28 cellular contexts compared by ENCODE assay signal in genomic region chr19:44590245-44591059, GRCh38. TPM values are rescaled to one million over a fixed set of nuclear protein-coding genes. Genes with fewer than 3 reads are reported as not detected.
DNase-seq lines count a peak whose midpoint lies in the region; ATAC-seq and TF ChIP-seq lines count a peak whose summit lies in the region.
"Had no signal": no experiment of that assay in that cellular context is flagged by ENCODE, and none has a peak within 500 bp of the region (broad histone marks: within the 10 kb centered on the region; RNA-seq: fewer than 3 reads in every experiment).

No MANE protein-coding gene starts in this region.

- H3K4me3 Mint-ChIP-seq in Calu3 (ENCODE audit: low read depth, unreplicated experiment) (peak overlapping the region; percentile 18), endothelial cell (ENCODE audit: unreplicated experiment) (no peak overlapping the region), HFFc6 (no peak overlapping the region)
- H3K4me3 Mint-ChIP-seq: activated CD8-positive, alpha-beta T cell treated with anti-CD3 and anti-CD28 coated beads for 36 hours; activated naive CD4-positive, alpha-beta T cell treated with anti-CD3 and anti-CD28 coated beads for 36 hours; GM23338; memory B cell; stimulated activated effector memory CD8-positive, alpha-beta T cell treated with anti-CD3 and anti-CD28 coated beads, Interleukin-12 subunit alpha, Interleukin-12 subunit beta, amount 100 ng/mL, for 72 hours; T-helper 1 cell treated with Interleukin-12 subunit alpha and Interleukin-12 subunit beta and Interleukin-4 antibody, amounts not matched to agents 30 μg/mL and 1 μg/mL, for 36 hours had no signal

- no peaks in the 10 kb centered on the region for H4K20me1 ChIP-seq in osteoblast (ENCODE audit: insufficient read depth, low read length)
- H4K20me1 ChIP-seq: BLaER1 had no signal

- no peak overlapping the region for H3K4me3 ChIP-seq in osteoblast (ENCODE audit: insufficient read depth, low read length)
- H3K4me3 ChIP-seq: BLaER1, GM23338, prostate gland, upper lobe of right lung had no signal

- no peaks in the 10 kb centered on the region for H3K9me3 ChIP-seq in osteoblast (ENCODE audit: low read depth, low read length)
- H3K9me3 ChIP-seq: prostate gland, upper lobe of right lung had no signal

- DNase-seq in Calu3, result no peak
- peak; percentile 30 for DNase-seq in MV-4-11 (lab: John Stamatoyannopoulos, UW)
- DNase-seq in endothelial cell (ENCODE audit: low spot score), result no peak
- DNase-seq in osteoblast (ENCODE audit: insufficient read length, low spot score, missing footprints), result no peak
- DNase-seq in HuH-7.5 (ENCODE audit: low spot score), result no peak
- no peak for DNase-seq in HFFc6
- no peak for DNase-seq in nucleus accumbens (lab: John Stamatoyannopoulos, UW)
- DNase-seq: activated CD8-positive, alpha-beta memory T cell treated with anti-CD3 and anti-CD28 coated beads, Interleukin-2, amount 50 U/mL, for 48 hours; activated CD8-positive, alpha-beta T cell treated with anti-CD3 and anti-CD28 coated beads for 36 hours; activated naive CD4-positive, alpha-beta T cell treated with anti-CD3 and anti-CD28 coated beads for 36 hours; brain microvascular endothelial cell; KBM-7; left colon; NCI-H1105; NCI-H187 treated with DMSO at 0.1 percent for 48 hours; NCI-H2171 treated with DMSO at 0.1 percent for 48 hours; NCI-H510A; stimulated activated CD4-positive, alpha-beta T cell treated with anti-CD3 and anti-CD28 coated beads, Interleukin-15, amount 100 ng/mL, for 24 hours; stimulated activated CD4-positive, alpha-beta T cell treated with anti-CD3 and anti-CD28 coated beads, Interleukin-4, amount 100 ng/mL, for 4 hours; upper lobe of right lung had no signal

- H3K27me3 Mint-ChIP-seq in Calu3 (ENCODE audit: unreplicated experiment) (no peaks in the 10 kb centered on the region), endothelial cell (ENCODE audit: unreplicated experiment) (peaks cover 4% of the 10 kb centered on the region), HFFc6 (ENCODE audit: insufficient read depth) (peaks cover 3% of the 10 kb centered on the region)

- H3K36me3 Mint-ChIP-seq in Calu3 (ENCODE audit: insufficient read depth, unreplicated experiment) (peaks cover 46% of the 10 kb centered on the region), endothelial cell (ENCODE audit: low read depth, unreplicated experiment) (no peaks in the 10 kb centered on the region), HFFc6 (ENCODE audit: low read depth) (peaks cover 7% of the 10 kb centered on the region; the same call in 1 of the 2 replicates)
- H3K36me3 Mint-ChIP-seq: stimulated activated effector memory CD8-positive, alpha-beta T cell treated with anti-CD3 and anti-CD28 coated beads, Interleukin-12 subunit alpha, Interleukin-12 subunit beta, amount 100 ng/mL, for 72 hours had no signal

- ATAC-seq in GM18502 (IDR thresholded peaks at IDR 0.05; ENCODE audit: poor library complexity, unreplicated experiment), result no peak
- ATAC-seq: activated CD8-positive, alpha-beta T cell treated with anti-CD3 and anti-CD28 coated beads for 36 hours; GM23338; left colon; stimulated activated effector memory CD8-positive, alpha-beta T cell treated with anti-CD3 and anti-CD28 coated beads, Interleukin-12 subunit alpha, Interleukin-12 subunit beta, amount 100 ng/mL, for 72 hours; upper lobe of right lung had no signal

- peaks cover 37% of the 10 kb centered on the region for H3K4me1 ChIP-seq in osteoblast (ENCODE audit: insufficient read depth, low read length)
- H3K4me1 ChIP-seq: prostate gland had no signal

- no TSS peak for BruUV-seq in Calu3 (replicated peaks; lab: Mats Ljungman, UMichigan)

- no peak overlapping the region for H3K4me2 ChIP-seq in osteoblast (ENCODE audit: insufficient read depth, low read length)
- H3K4me2 ChIP-seq: BLaER1, GM23338 had no signal

- intact Hi-C loops in Calu3 (cut with micrococcal nuclease; ENCODE audit: unreplicated experiment), result no loop called here

- no peaks in the 10 kb centered on the region for H3K27me3 ChIP-seq in osteoblast (ENCODE audit: insufficient read depth, low read length)
- H3K27me3 ChIP-seq: BLaER1, brain microvascular endothelial cell, upper lobe of right lung had no signal

- H3K79me2 ChIP-seq in osteoblast (ENCODE audit: insufficient read depth, low read length), result no peaks in the 10 kb centered on the region

- CTCF ChIA-PET in Calu3 (lab: Charles Lee), result interaction anchor here (0.7 to 2.3 kb wide), 4 partner anchors 14 to 185 kb away, joined by 3 to 8 read pairs (median 4); no protein-coding TSS in a partner anchor

- peak overlapping the region; percentile 88 for H2AFZ ChIP-seq in osteoblast (ENCODE audit: low read length)
- H2AFZ ChIP-seq: GM23338 had no signal

- no peaks in the 10 kb centered on the region for H3K36me3 ChIP-seq in osteoblast (ENCODE audit: insufficient read depth, low read length)
- H3K36me3 ChIP-seq: BLaER1, brain microvascular endothelial cell, prostate gland, upper lobe of right lung had no signal

- H3K4me1 Mint-ChIP-seq in Calu3 (ENCODE audit: low read depth, unreplicated experiment), result peaks cover 80% of the 10 kb centered on the region
- H3K4me1 Mint-ChIP-seq in endothelial cell (ENCODE audit: unreplicated experiment), result peaks cover 8% of the 10 kb centered on the region
- H3K4me1 Mint-ChIP-seq in HFFc6 (ENCODE audit: low read depth), result peaks cover 57% of the 10 kb centered on the region
- H3K4me1 Mint-ChIP-seq: memory B cell; stimulated activated effector memory CD8-positive, alpha-beta T cell treated with anti-CD3 and anti-CD28 coated beads, Interleukin-12 subunit alpha, Interleukin-12 subunit beta, amount 100 ng/mL, for 72 hours had no signal

- H3K27ac ChIP-seq in osteoblast (ENCODE audit: low read depth, low read length), result no peak overlapping the region
- H3K27ac ChIP-seq: BLaER1, brain microvascular endothelial cell, prostate gland, upper lobe of right lung had no signal

- H3K27ac Mint-ChIP-seq in Calu3 (ENCODE audit: unreplicated experiment) (peak overlapping the region; percentile 100), endothelial cell (ENCODE audit: unreplicated experiment) (peak overlapping the region; percentile 21), HFFc6 (no peak overlapping the region)
- H3K27ac Mint-ChIP-seq: activated CD8-positive, alpha-beta T cell treated with anti-CD3 and anti-CD28 coated beads for 36 hours; activated naive CD4-positive, alpha-beta T cell treated with anti-CD3 and anti-CD28 coated beads for 36 hours; GM23338; memory B cell; stimulated activated effector memory CD8-positive, alpha-beta T cell treated with anti-CD3 and anti-CD28 coated beads, Interleukin-12 subunit alpha, Interleukin-12 subunit beta, amount 100 ng/mL, for 72 hours; T-helper 1 cell treated with Interleukin-12 subunit alpha and Interleukin-12 subunit beta and Interleukin-4 antibody, amounts not matched to agents 30 μg/mL and 1 μg/mL, for 36 hours had no signal

- TF ChIP-seq CTCF in Calu3 (IDR thresholded peaks at IDR 0.05; ENCODE audit: unreplicated experiment), result no peak
- TF ChIP-seq CTCF in endothelial cell (IDR thresholded peaks at IDR 0.05; ENCODE audit: unreplicated experiment), result no peak
- no peak for TF ChIP-seq CTCF in osteoblast (IDR thresholded peaks at IDR 0.05; ENCODE audit: extremely low read depth, low read depth, low read length)
- TF ChIP-seq CTCF in HFFc6 (IDR thresholded peaks at IDR 0.05), result no peak

- no peaks in the 10 kb centered on the region for H3K9me3 Mint-ChIP-seq in Calu3 (ENCODE audit: low read depth, unreplicated experiment)
- H3K9me3 Mint-ChIP-seq in endothelial cell (ENCODE audit: unreplicated experiment), result no peaks in the 10 kb centered on the region
- H3K9me3 Mint-ChIP-seq in HFFc6, result peaks cover 8% of the 10 kb centered on the region; the same call in 1 of the 2 replicates

RNA-seq across cellular contexts. Expression of gene IGSF23, which starts 22.9 kb away (rescaled TPM):
- total RNA-seq in Calu3 (2022) (not detected in 2 replicates), endothelial cell (ENCODE audit: unreplicated experiment) (not detected), osteoblast (not detected in 2 replicates)
- not detected for total RNA-seq in HFFc6 (2021; fragmentation: NEBNext Ultra II Directional; extraction: Animal tissue kit (Norgen Biotek cat#: 25700))
- total RNA-seq: activated CD8-positive, alpha-beta T cell treated with anti-CD3 and anti-CD28 coated beads for 36 hours; activated naive CD4-positive, alpha-beta T cell treated with anti-CD3 and anti-CD28 coated beads for 36 hours; GM23338; left colon; prostate gland; subcutaneous adipose tissue; upper lobe of right lung had no signal

RNA-seq across cellular contexts. Expression of gene PVR, which starts 53.3 kb away (rescaled TPM):
- total RNA-seq in Calu3 (2022) (176 and 215 TPM in 2 replicates), endothelial cell (ENCODE audit: unreplicated experiment) (14.8 TPM), osteoblast (50.1 and 53.6 TPM in 2 replicates)
- 10 to 100 TPM; 45.9 to 76.2 (median 54.3) TPM for total RNA-seq in HFFc6 (2021; fragmentation: NEBNext Ultra II Directional; extraction: Animal tissue kit (Norgen Biotek cat#: 25700))
